Comparison of ENCODE assay signal across 37 cellular contexts in genomic region chr14:104965561-104966231, GRCh38. TPM values are rescaled to one million over a fixed set of nuclear protein-coding genes. Genes with fewer than 3 reads are reported as not detected.
DNase-seq lines count a peak whose midpoint lies in the region; ATAC-seq, FAIRE-seq and TF ChIP-seq lines count a peak whose summit lies in the region.
"Had no signal": no experiment of that assay in that cellular context is flagged by ENCODE, and none has a peak within 500 bp of the region (broad histone marks: within the 10 kb centered on the region; RNA-seq: fewer than 3 reads in every experiment).

No MANE protein-coding gene starts in this region.

- peaks cover 87% of the 10 kb centered on the region for H3K79me2 ChIP-seq in keratinocyte (ENCODE audit: control insufficient read depth, insufficient read depth, low read length)

- peak overlapping the region; percentile 99 for H3K4me2 ChIP-seq in keratinocyte (ENCODE audit: control insufficient read depth, extremely low read depth, insufficient read depth, low read depth, low read length)

- POLR2A ChIA-PET in CD4-positive, alpha-beta memory T cell (lab: Charles Lee; ENCODE audit: partially characterized antibody), result no interaction called here

- CTCF ChIA-PET in CD4-positive, alpha-beta memory T cell (lab: Charles Lee; ENCODE audit: partially characterized antibody), result interaction anchor here (0.7 to 1.9 kb wide), 3 partner anchors 9 to 378 kb away, joined by 4 to 7 read pairs (median 4); no protein-coding TSS in a partner anchor

- H2AFZ ChIP-seq in keratinocyte (ENCODE audit: control insufficient read depth, low read length), result no peak overlapping the region

- intact Hi-C loops in CD4-positive, alpha-beta memory T cell (cut with micrococcal nuclease), result no loop called here

- no peaks in the 10 kb centered on the region for H3K36me3 ChIP-seq in BE2C
- H3K36me3 ChIP-seq in RWPE2 (ENCODE audit: low read depth), result peaks cover 45% of the 10 kb centered on the region
- H3K36me3 ChIP-seq in keratinocyte (ENCODE audit: control insufficient read depth in 2 of 2, extremely low read depth in 1 of 2, insufficient read depth in 2 of 2, low read length in 2 of 2), result peaks cover 14 to 15% of the 10 kb centered on the region in 2 experiments
- H3K36me3 ChIP-seq in CD4-positive, alpha-beta memory T cell (ENCODE audit: insufficient read depth, low read length), result no peaks in the 10 kb centered on the region
- H3K36me3 ChIP-seq: BLaER1, colonic mucosa, left lung, MG63, transverse colon had no signal

- H3K4me3 Mint-ChIP-seq in CD4-positive, alpha-beta memory T cell, result no peak overlapping the region
- H3K4me3 Mint-ChIP-seq: activated CD4-positive, alpha-beta memory T cell treated with anti-CD3 and anti-CD28 coated beads for 36 hours; activated naive CD4-positive, alpha-beta T cell treated with anti-CD3 and anti-CD28 coated beads, Interleukin-2, amount 10 ng/mL, durations not matched to agents 7 days and 5 days; activated T-helper 1 cell treated with anti-CD3 and anti-CD28 coated beads, Interleukin-12 subunit alpha, Interleukin-12 subunit beta, Interleukin-2, Interleukin-4 antibody, amounts not matched to agents 30 ng/mL and 10 ng/mL and 1 ng/mL, durations not matched to agents 14 hours and 24 hours and 36 hours; H9; immature natural killer cell; mesothelial cell of epicardium; naive thymus-derived CD4-positive, alpha-beta T cell had no signal

- H3K27me3 ChIP-seq in BE2C, result no peaks in the 10 kb centered on the region
- H3K27me3 ChIP-seq in RWPE2 (ENCODE audit: insufficient read depth, poor library complexity, severe bottlenecking), result no peaks in the 10 kb centered on the region
- H3K27me3 ChIP-seq in keratinocyte (ENCODE audit: control insufficient read depth, extremely low read depth, insufficient read depth, low read length), result no peaks in the 10 kb centered on the region
- peaks cover 6% of the 10 kb centered on the region for H3K27me3 ChIP-seq in CD4-positive, alpha-beta memory T cell (ENCODE audit: insufficient read depth, low read length)
- H3K27me3 ChIP-seq: BLaER1, MG63 had no signal

- DNase-seq in BE2C (peak; percentile 7), RWPE2 (ENCODE audit: low spot score) (peak; percentile 73), keratinocyte (ENCODE audit: low read depth, low spot score) (no peak), NCI-H1092 (lab: John Stamatoyannopoulos, UW) (no peak), foreskin melanocyte (no peak)
- no peak for DNase-seq in CD4-positive, alpha-beta memory T cell
- DNase-seq: activated CD4-positive, alpha-beta memory T cell treated with anti-CD3 and anti-CD28 coated beads for 36 hours; activated CD4-positive, CD25-positive, alpha-beta regulatory T cell treated with anti-CD3 and anti-CD28 coated beads, Interleukin-2, amount 50 U/mL, for 72 hours; activated CD8-positive, alpha-beta memory T cell treated with anti-CD3 and anti-CD28 coated beads, Interleukin-2, amount 50 U/mL, for 4 hours; activated naive CD4-positive, alpha-beta T cell treated with anti-CD3 and anti-CD28 coated beads, Interleukin-2, amount 10 ng/mL, durations not matched to agents 7 days and 5 days; Caco-2; colonic mucosa; DND-41; effector CD8-positive, alpha-beta T cell; H9; hypothalamus; immature natural killer cell; KBM-7; MG63; NCI-H2029; NCI-H526; occipital lobe; stimulated activated naive CD4-positive, alpha-beta T cell treated with Interleukin-2 at 50 U/mL for 16 hours; transverse colon had no signal

- peaks cover 4% of the 10 kb centered on the region for H3K9me1 ChIP-seq in keratinocyte (ENCODE audit: control insufficient read depth, extremely low read depth, insufficient read depth, low read length)

- H3K4me1 Mint-ChIP-seq in CD4-positive, alpha-beta memory T cell, result no peaks in the 10 kb centered on the region
- H3K4me1 Mint-ChIP-seq: activated naive CD4-positive, alpha-beta T cell treated with anti-CD3 and anti-CD28 coated beads, Interleukin-2, amount 10 ng/mL, durations not matched to agents 7 days and 5 days; immature natural killer cell; naive thymus-derived CD4-positive, alpha-beta T cell had no signal

- no peak for FAIRE-seq in keratinocyte (lab: Jason Lieb, UNC)
- FAIRE-seq: bronchial epithelial cell, frontal cortex, GM19239, TTC549 had no signal

- dilution Hi-C loops in keratinocyte (cut with MboI; ENCODE audit: extremely low pct_ligation_motif_present, low sequenced_read_pairs), result no loop called here

- peak overlapping the region; percentile 33 for H3K9ac ChIP-seq in keratinocyte (ENCODE audit: control insufficient read depth, extremely low read depth, insufficient read depth, low read length)
- H3K9ac ChIP-seq: BLaER1 had no signal

- H3K9me3 ChIP-seq in BE2C (no peaks in the 10 kb centered on the region), RWPE2 (ENCODE audit: severe bottlenecking) (no peaks in the 10 kb centered on the region), keratinocyte (ENCODE audit: control insufficient read depth, low read depth, low read length) (no peaks in the 10 kb centered on the region)
- no peaks in the 10 kb centered on the region for H3K9me3 ChIP-seq in CD4-positive, alpha-beta memory T cell (ENCODE audit: control insufficient read depth in 1 of 2, low read length in 2 of 2)
- H3K9me3 ChIP-seq: BLaER1, Caco-2, colonic mucosa, left lung, MG63, transverse colon had no signal

- no peaks in the 10 kb centered on the region for H3K9me3 Mint-ChIP-seq in CD4-positive, alpha-beta memory T cell
- H3K9me3 Mint-ChIP-seq: activated CD4-positive, alpha-beta memory T cell treated with anti-CD3 and anti-CD28 coated beads for 36 hours; activated naive CD4-positive, alpha-beta T cell treated with anti-CD3 and anti-CD28 coated beads, Interleukin-2, amount 10 ng/mL, durations not matched to agents 7 days and 5 days; activated T-helper 1 cell treated with anti-CD3 and anti-CD28 coated beads, Interleukin-12 subunit alpha, Interleukin-12 subunit beta, Interleukin-2, Interleukin-4 antibody, amounts not matched to agents 30 ng/mL and 10 ng/mL and 1 ng/mL, durations not matched to agents 14 hours and 24 hours and 36 hours; H9; immature natural killer cell; mesothelial cell of epicardium; naive thymus-derived CD4-positive, alpha-beta T cell had no signal

- peaks cover 4 to 9% of the 10 kb centered on the region in 2 donors for H3K27me3 Mint-ChIP-seq in CD4-positive, alpha-beta memory T cell

- H3K4me3 ChIP-seq in BE2C (ENCODE audit: low read depth, low read length), result no peak overlapping the region
- H3K4me3 ChIP-seq in RWPE2 (ENCODE audit: severe bottlenecking), result no peak overlapping the region
- H3K4me3 ChIP-seq in keratinocyte (ENCODE audit: control insufficient read depth in 2 of 3, extremely low read depth in 1 of 3, insufficient read depth in 2 of 3, low read depth in 1 of 3, low read length in 3 of 3), result no peak overlapping the region
- H3K4me3 ChIP-seq in skin epidermis, result peak overlapping the region in 1 of 7 experiments; percentile 61
- H3K4me3 ChIP-seq in CD4-positive, alpha-beta memory T cell (ENCODE audit: low read length in 2 of 2), result no peak overlapping the region
- H3K4me3 ChIP-seq: BLaER1, colonic mucosa, left lung, MG63, transverse colon had no signal

- H3K4me1 ChIP-seq in BE2C (peaks cover 16% of the 10 kb centered on the region), RWPE2 (ENCODE audit: insufficient read depth, poor library complexity, severe bottlenecking) (peaks cover 9% of the 10 kb centered on the region), keratinocyte (ENCODE audit: control insufficient read depth, extremely low read depth, insufficient read depth, low read length) (peaks cover 41% of the 10 kb centered on the region)
- H3K4me1 ChIP-seq in CD4-positive, alpha-beta memory T cell (ENCODE audit: insufficient read depth, low read length), result peaks cover 4% of the 10 kb centered on the region
- H3K4me1 ChIP-seq: Caco-2 had no signal

- no peak for ATAC-seq in RWPE2 (ENCODE audit: low read depth)
- ATAC-seq in HG03520 (IDR thresholded peaks at IDR 0.05; ENCODE audit: unreplicated experiment), result no peak
- ATAC-seq: esophagus mucosa; left lung; naive thymus-derived CD4-positive, alpha-beta T cell had no signal

- peak overlapping the region; percentile 99 for H3K27ac ChIP-seq in RWPE2 (ENCODE audit: poor library complexity, severe bottlenecking)
- H3K27ac ChIP-seq in keratinocyte (ENCODE audit: control insufficient read depth, insufficient read depth, low read length), result peak overlapping the region; percentile 14
- peak overlapping the region in 11 of 21 experiments; percentile 89 to 98 (median 94) for H3K27ac ChIP-seq in skin epidermis
- no peak overlapping the region for H3K27ac ChIP-seq in CD4-positive, alpha-beta memory T cell (ENCODE audit: low read depth, low read length)
- H3K27ac ChIP-seq: BLaER1, colonic mucosa had no signal

- H3K27ac Mint-ChIP-seq in CD4-positive, alpha-beta memory T cell, result no peak overlapping the region
- H3K27ac Mint-ChIP-seq: activated CD4-positive, alpha-beta memory T cell treated with anti-CD3 and anti-CD28 coated beads for 36 hours; activated naive CD4-positive, alpha-beta T cell treated with anti-CD3 and anti-CD28 coated beads, Interleukin-2, amount 10 ng/mL, durations not matched to agents 7 days and 5 days; activated T-helper 1 cell treated with anti-CD3 and anti-CD28 coated beads, Interleukin-12 subunit alpha, Interleukin-12 subunit beta, Interleukin-2, Interleukin-4 antibody, amounts not matched to agents 30 ng/mL and 10 ng/mL and 1 ng/mL, durations not matched to agents 14 hours and 24 hours and 36 hours; H9; immature natural killer cell; mesothelial cell of epicardium; naive thymus-derived CD4-positive, alpha-beta T cell had no signal

- H3K36me3 Mint-ChIP-seq in CD4-positive, alpha-beta memory T cell, result no peaks in the 10 kb centered on the region
- H3K36me3 Mint-ChIP-seq: activated CD4-positive, alpha-beta memory T cell treated with anti-CD3 and anti-CD28 coated beads for 36 hours; activated naive CD4-positive, alpha-beta T cell treated with anti-CD3 and anti-CD28 coated beads, Interleukin-2, amount 10 ng/mL, durations not matched to agents 7 days and 5 days; immature natural killer cell; mesothelial cell of epicardium; naive thymus-derived CD4-positive, alpha-beta T cell had no signal

- TF ChIP-seq CTCF in BE2C (IDR thresholded peaks at IDR 0.05; ENCODE audit: low read depth, low read length) (no peak), RWPE2 (IDR thresholded peaks at IDR 0.05; ENCODE audit: poor library complexity, severe bottlenecking) (no peak), keratinocyte (optimal IDR thresholded peaks at IDR 0.05 in 1 of 3, IDR thresholded peaks at IDR 0.05 in 1 of 3, conservative IDR thresholded peaks at IDR 0.05 in 1 of 3; ENCODE audit: extremely low read depth in 1 of 3, insufficient read depth in 2 of 3, low read length in 3 of 3) (no peak)

- peaks cover 22% of the 10 kb centered on the region for H4K20me1 ChIP-seq in keratinocyte (ENCODE audit: control insufficient read depth, extremely low read depth, insufficient read depth, low read length)

RNA-seq across cellular contexts. Expression of gene AHNAK2, which starts 12.5 kb away (rescaled TPM):
- polyA plus RNA-seq in BE2C (2012; ENCODE audit: insufficient read depth, insufficient read length, low read depth), result 0.62 TPM
- polyA plus RNA-seq in keratinocyte, result 142 to 198 TPM (median 164 TPM) in 3 replicates
- polyA plus RNA-seq in keratinocyte (2011; ENCODE audit: low read depth), result 725 TPM
- 78.9 and 92.5 TPM in 2 replicates for polyA plus RNA-seq in keratinocyte (2011; cell fraction: cytosol; rRNA removed)
- 988 and 1,021 TPM in 2 replicates for polyA plus RNA-seq in keratinocyte (2011; cell fraction: nucleus; rRNA removed)
- polyA plus RNA-seq in keratinocyte (2012; ENCODE audit: low replicate concordance), result 289 and 443 TPM in 2 replicates
- polyA minus RNA-seq in keratinocyte, result 622 to 721 TPM (median 625 TPM) in 3 replicates
- 342 TPM for polyA minus RNA-seq in keratinocyte (2011; cell fraction: cytosol; rRNA and poly(A)+ RNA removed)
- polyA minus RNA-seq in keratinocyte (2011; cell fraction: nucleus; rRNA and poly(A)+ RNA removed), result 1,549 and 2,078 TPM in 2 replicates
- total RNA-seq in CD4-positive, alpha-beta memory T cell, result under 1 TPM; 0.06 to 0.15 TPM
- polyA plus RNA-seq in CD4-positive, alpha-beta memory T cell, result not detected
- polyA plus RNA-seq: immature natural killer cell; naive thymus-derived CD4-positive, alpha-beta T cell had no signal

RNA-seq across cellular contexts. Expression of gene CLBA1, which starts 19.9 kb away (rescaled TPM):
- 15.3 TPM for polyA plus RNA-seq in BE2C (2012; ENCODE audit: insufficient read depth, insufficient read length, low read depth)
- polyA plus RNA-seq in keratinocyte, result 8.6 to 11.7 TPM (median 9.1 TPM) in 3 replicates
- 3.3 TPM for polyA plus RNA-seq in keratinocyte (2011; ENCODE audit: low read depth)
- 8.1 and 9.8 TPM in 2 replicates for polyA plus RNA-seq in keratinocyte (2011; cell fraction: cytosol; rRNA removed)
- polyA plus RNA-seq in keratinocyte (2011; cell fraction: nucleus; rRNA removed), result 22.6 and 24.3 TPM in 2 replicates
- 10.3 and 10.9 TPM in 2 replicates for polyA plus RNA-seq in keratinocyte (2012; ENCODE audit: low replicate concordance)
- polyA minus RNA-seq in keratinocyte, result 5.1 to 5.2 TPM (median 5.1 TPM) in 3 replicates
- 6.5 TPM for polyA minus RNA-seq in keratinocyte (2011; cell fraction: cytosol; rRNA and poly(A)+ RNA removed)
- 7.3 and 15.5 TPM in 2 replicates for polyA minus RNA-seq in keratinocyte (2011; cell fraction: nucleus; rRNA and poly(A)+ RNA removed)
- 1 to 10 TPM; 1.3 to 1.6 TPM for total RNA-seq in CD4-positive, alpha-beta memory T cell
- polyA plus RNA-seq in CD4-positive, alpha-beta memory T cell, result 1 to 10 TPM; 1.2 to 1.3 TPM

RNA-seq across cellular contexts. Expression of gene PLD4, which starts 41.0 kb away (rescaled TPM):
- polyA plus RNA-seq in BE2C (2012; ENCODE audit: insufficient read depth, insufficient read length, low read depth), result 1.9 TPM
- polyA plus RNA-seq in keratinocyte, result 0.01 TPM in 1 of 3 replicates, not detected in the others
- not detected for polyA plus RNA-seq in keratinocyte (2011; ENCODE audit: low read depth)
- polyA plus RNA-seq in keratinocyte (2011; cell fraction: cytosol; rRNA removed), result not detected in 2 replicates
- polyA plus RNA-seq in keratinocyte (2011; cell fraction: nucleus; rRNA removed), result not detected in 2 replicates
- polyA plus RNA-seq in keratinocyte (2012; ENCODE audit: low replicate concordance), result 0.87 TPM in 1 of 2 replicates, not detected in the other
- 0.07 TPM in 1 of 3 replicates, not detected in the others for polyA minus RNA-seq in keratinocyte
- polyA minus RNA-seq in keratinocyte (2011; cell fraction: cytosol; rRNA and poly(A)+ RNA removed), result not detected
- polyA minus RNA-seq in keratinocyte (2011; cell fraction: nucleus; rRNA and poly(A)+ RNA removed), result not detected in 2 replicates
- total RNA-seq in CD4-positive, alpha-beta memory T cell, result not detected
- polyA plus RNA-seq in CD4-positive, alpha-beta memory T cell, result under 1 TPM in 1 of 2 donors, not detected in 1; 0.68 TPM
- total RNA-seq: activated CD4-positive, alpha-beta memory T cell treated with anti-CD3 and anti-CD28 coated beads for 36 hours; bronchial epithelial cell; Caco-2; H9; SK-MEL-5 had no signal

RNA-seq across cellular contexts. Expression of gene CDCA4, which starts 55.2 kb away (rescaled TPM):
- polyA plus RNA-seq in BE2C (2012; ENCODE audit: insufficient read depth, insufficient read length, low read depth), result 43.2 TPM
- 29.8 to 48.7 TPM (median 35.7 TPM) in 3 replicates for polyA plus RNA-seq in keratinocyte
- 5.3 TPM for polyA plus RNA-seq in keratinocyte (2011; ENCODE audit: low read depth)
- 22.7 and 31.2 TPM in 2 replicates for polyA plus RNA-seq in keratinocyte (2011; cell fraction: cytosol; rRNA removed)
- 30.3 and 36.4 TPM in 2 replicates for polyA plus RNA-seq in keratinocyte (2011; cell fraction: nucleus; rRNA removed)
- polyA plus RNA-seq in keratinocyte (2012; ENCODE audit: low replicate concordance), result 15.0 and 47.2 TPM in 2 replicates
- 21.6 to 29.0 TPM (median 28.1 TPM) in 3 replicates for polyA minus RNA-seq in keratinocyte
- polyA minus RNA-seq in keratinocyte (2011; cell fraction: cytosol; rRNA and poly(A)+ RNA removed), result 44.7 TPM
- polyA minus RNA-seq in keratinocyte (2011; cell fraction: nucleus; rRNA and poly(A)+ RNA removed), result 20.9 and 27.0 TPM in 2 replicates
- 10 to 100 TPM; 17.1 to 19.0 TPM for total RNA-seq in CD4-positive, alpha-beta memory T cell
- 10 to 100 TPM; 18.7 to 20.9 TPM for polyA plus RNA-seq in CD4-positive, alpha-beta memory T cell

Comparison
In these comparisons a context has a peak if more than half of its experiments do, and no peak if none do; other contexts are left out.
1. DNase-seq: peak in BE2C (single experiment) and RWPE2 (single experiment); none in keratinocyte (single experiment), NCI-H1092 (single experiment), CD4-positive, alpha-beta memory T cell (0 of 5) and foreskin melanocyte (single experiment).
2. RNA of gene AHNAK2, which starts 12.5 kb away (polyA plus RNA-seq): 78.9 to 1,021 TPM in keratinocyte; not detected in CD4-positive, alpha-beta memory T cell; every median in the first group is over 10 times any median in the second.